18 cellular contexts compared by ENCODE assay signal in the genomic region with DNA sequence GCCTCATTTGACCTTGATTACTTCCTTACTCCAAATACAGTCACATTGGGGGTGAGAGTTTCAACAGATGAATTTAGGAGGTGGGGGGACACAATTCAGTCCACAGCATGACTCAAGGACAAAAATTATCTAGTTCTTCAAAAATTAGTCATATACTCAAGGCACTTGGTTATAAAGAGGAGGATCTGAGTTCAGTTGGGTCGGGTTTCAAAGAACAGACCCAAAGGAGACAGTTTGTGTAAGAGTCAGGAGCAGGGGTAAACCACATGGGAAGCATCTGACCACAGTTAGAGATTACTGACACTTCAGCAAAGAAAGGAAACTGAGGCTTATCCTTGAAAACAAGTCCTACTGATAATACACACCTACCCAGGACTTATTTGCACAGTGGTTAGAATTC.
DNase-seq lines count a peak whose midpoint lies in the region; ATAC-seq and TF ChIP-seq lines count a peak whose summit lies in the region.
"Had no signal": no experiment of that assay in that cellular context is flagged by ENCODE, and none has a peak within 500 bp of the region (broad histone marks: within the 10 kb centered on the region; RNA-seq: fewer than 3 reads in every experiment).

No MANE protein-coding gene starts in this region.

- no peak for ATAC-seq in natural killer cell treated with Interleukin-12 subunit alpha and Interleukin-12 subunit beta and Interleukin-15 and Interleukin-18, amount 100 ng/mL, for 72 hours
- ATAC-seq: PC-3 had no signal

- H3K27me3 Mint-ChIP-seq in osteocyte (ENCODE audit: unreplicated experiment) (peaks cover 12% of the 10 kb centered on the region), chondrocyte (ENCODE audit: low read depth) (peaks cover 10% of the 10 kb centered on the region)
- H3K27me3 Mint-ChIP-seq in natural killer cell treated with Interleukin-12 subunit alpha and Interleukin-12 subunit beta and Interleukin-15 and Interleukin-18, amount 100 ng/mL, for 72 hours, result peaks cover 14 to 30% of the 10 kb centered on the region in 2 donors

- H3K27ac Mint-ChIP-seq in osteocyte (ENCODE audit: unreplicated experiment) (no peak overlapping the region), chondrocyte (ENCODE audit: unreplicated experiment) (no peak overlapping the region)
- H3K27ac Mint-ChIP-seq in natural killer cell treated with Interleukin-12 subunit alpha and Interleukin-12 subunit beta and Interleukin-15 and Interleukin-18, amount 100 ng/mL, for 72 hours, result no peak overlapping the region
- H3K27ac Mint-ChIP-seq: HFFc6 had no signal

- peak; percentile 33 for DNase-seq in EH (ENCODE audit: low read depth)
- DNase-seq in HT1080 (ENCODE audit: low read depth), result peak; percentile 31
- DNase-seq in fibroblast of gingiva (ENCODE audit: low read depth), result peak; percentile 17
- DNase-seq in osteocyte (ENCODE audit: extremely low spot score, unreplicated experiment), result peak; percentile 0
- no peak for DNase-seq in chondrocyte (ENCODE audit: low spot score)
- no peak for DNase-seq in ureter (ENCODE audit: low spot score)
- no peak for DNase-seq in NCI-H69 (lab: John Stamatoyannopoulos, UW)
- DNase-seq in natural killer cell treated with Interleukin-12 subunit alpha and Interleukin-12 subunit beta and Interleukin-15 and Interleukin-18, amount 100 ng/mL, for 72 hours (ENCODE audit: low spot score), result no peak
- DNase-seq: CD4-positive, alpha-beta memory T cell; HFFc6; NCI-H1105; NCI-H1694; NCI-H2081 treated with DMSO at 0.1 percent for 48 hours; NCI-H510A; PC-3; RPMI8226; SHP77 treated with DMSO at 0.1 percent for 48 hours; SK-N-SH had no signal

- TF ChIP-seq CTCF in osteocyte (IDR thresholded peaks at IDR 0.05) (no peak), chondrocyte (IDR thresholded peaks at IDR 0.05) (no peak)

- no peaks in the 10 kb centered on the region for H3K36me3 Mint-ChIP-seq in osteocyte (ENCODE audit: unreplicated experiment)
- H3K36me3 Mint-ChIP-seq in chondrocyte (ENCODE audit: low read depth), result no peaks in the 10 kb centered on the region
- H3K36me3 Mint-ChIP-seq in natural killer cell treated with Interleukin-12 subunit alpha and Interleukin-12 subunit beta and Interleukin-15 and Interleukin-18, amount 100 ng/mL, for 72 hours, result no peaks in the 10 kb centered on the region

- H3K4me1 Mint-ChIP-seq in osteocyte (ENCODE audit: unreplicated experiment), result no peaks in the 10 kb centered on the region
- H3K4me1 Mint-ChIP-seq in chondrocyte (ENCODE audit: low read depth), result no peaks in the 10 kb centered on the region
- no peaks in the 10 kb centered on the region for H3K4me1 Mint-ChIP-seq in natural killer cell treated with Interleukin-12 subunit alpha and Interleukin-12 subunit beta and Interleukin-15 and Interleukin-18, amount 100 ng/mL, for 72 hours (ENCODE audit: low read depth in 2 of 2)
- H3K4me1 Mint-ChIP-seq: CD4-positive, alpha-beta memory T cell had no signal

- H3K4me3 Mint-ChIP-seq in osteocyte (ENCODE audit: unreplicated experiment) (no peak overlapping the region), chondrocyte (ENCODE audit: unreplicated experiment) (no peak overlapping the region)
- no peak overlapping the region for H3K4me3 Mint-ChIP-seq in natural killer cell treated with Interleukin-12 subunit alpha and Interleukin-12 subunit beta and Interleukin-15 and Interleukin-18, amount 100 ng/mL, for 72 hours
- H3K4me3 Mint-ChIP-seq: CD4-positive, alpha-beta memory T cell; HFFc6 had no signal

- H3K9me3 Mint-ChIP-seq in osteocyte (ENCODE audit: unreplicated experiment), result no peaks in the 10 kb centered on the region
- H3K9me3 Mint-ChIP-seq in chondrocyte (ENCODE audit: low read depth), result no peaks in the 10 kb centered on the region
- H3K9me3 Mint-ChIP-seq in natural killer cell treated with Interleukin-12 subunit alpha and Interleukin-12 subunit beta and Interleukin-15 and Interleukin-18, amount 100 ng/mL, for 72 hours, result no peaks in the 10 kb centered on the region
- H3K9me3 Mint-ChIP-seq: CD4-positive, alpha-beta memory T cell; HFFc6 had no signal

Comparison
In these comparisons a context has a peak if more than half of its experiments do, and no peak if none do; other contexts are left out.
1. DNase-seq: peak in EH (single experiment), HT1080 (single experiment), fibroblast of gingiva (single experiment) and osteocyte (single experiment); none in chondrocyte (single experiment), ureter (single experiment), NCI-H69 (single experiment) and natural killer cell treated with Interleukin-12 subunit alpha and Interleukin-12 subunit beta and Interleukin-15 and Interleukin-18, amount 100 ng/mL, for 72 hours (single experiment).